1 cellular context compared by ENCODE assay signal in the genomic region with DNA sequence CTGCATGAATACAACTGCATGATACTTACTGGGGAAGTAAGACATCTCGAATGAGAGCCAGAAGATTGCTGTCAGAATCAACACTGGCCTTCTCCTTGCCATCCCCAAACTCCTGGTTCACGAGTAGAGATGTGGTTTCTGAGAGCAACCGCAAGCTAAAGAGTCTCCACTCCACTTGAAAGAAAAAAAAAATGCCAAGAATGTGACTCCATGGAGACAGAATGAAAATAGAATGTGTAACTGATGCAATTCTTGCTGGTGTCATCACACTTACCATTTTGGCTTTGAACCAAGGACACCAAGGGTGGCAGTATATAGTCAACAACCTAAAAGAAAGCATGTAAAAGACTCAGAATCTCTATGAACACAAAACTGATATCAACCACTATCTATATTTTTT.
TF ChIP-seq lines count a peak whose summit lies in the region.

No MANE protein-coding gene starts in this region.

TF ChIP-seq in liver, 16 proteins besides CTCF, POLR2A, EP300 and RAD21 (continued from another document):
- TF ChIP-seq EGR1 (IDR thresholded peaks at IDR 0.05; ENCODE audit: low read depth in 2 of 2), result no peak
- TF ChIP-seq, protein P1, sequence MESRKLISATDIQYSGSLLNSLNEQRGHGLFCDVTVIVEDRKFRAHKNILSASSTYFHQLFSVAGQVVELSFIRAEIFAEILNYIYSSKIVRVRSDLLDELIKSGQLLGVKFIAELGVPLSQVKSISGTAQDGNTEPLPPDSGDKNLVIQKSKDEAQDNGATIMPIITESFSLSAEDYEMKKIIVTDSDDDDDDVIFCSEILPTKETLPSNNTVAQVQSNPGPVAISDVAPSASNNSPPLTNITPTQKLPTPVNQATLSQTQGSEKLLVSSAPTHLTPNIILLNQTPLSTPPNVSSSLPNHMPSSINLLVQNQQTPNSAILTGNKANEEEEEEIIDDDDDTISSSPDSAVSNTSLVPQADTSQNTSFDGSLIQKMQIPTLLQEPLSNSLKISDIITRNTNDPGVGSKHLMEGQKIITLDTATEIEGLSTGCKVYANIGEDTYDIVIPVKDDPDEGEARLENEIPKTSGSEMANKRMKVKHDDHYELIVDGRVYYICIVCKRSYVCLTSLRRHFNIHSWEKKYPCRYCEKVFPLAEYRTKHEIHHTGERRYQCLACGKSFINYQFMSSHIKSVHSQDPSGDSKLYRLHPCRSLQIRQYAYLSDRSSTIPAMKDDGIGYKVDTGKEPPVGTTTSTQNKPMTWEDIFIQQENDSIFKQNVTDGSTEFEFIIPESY (IDR thresholded peaks at IDR 0.05), result no peak
- TF ChIP-seq, protein P2, sequence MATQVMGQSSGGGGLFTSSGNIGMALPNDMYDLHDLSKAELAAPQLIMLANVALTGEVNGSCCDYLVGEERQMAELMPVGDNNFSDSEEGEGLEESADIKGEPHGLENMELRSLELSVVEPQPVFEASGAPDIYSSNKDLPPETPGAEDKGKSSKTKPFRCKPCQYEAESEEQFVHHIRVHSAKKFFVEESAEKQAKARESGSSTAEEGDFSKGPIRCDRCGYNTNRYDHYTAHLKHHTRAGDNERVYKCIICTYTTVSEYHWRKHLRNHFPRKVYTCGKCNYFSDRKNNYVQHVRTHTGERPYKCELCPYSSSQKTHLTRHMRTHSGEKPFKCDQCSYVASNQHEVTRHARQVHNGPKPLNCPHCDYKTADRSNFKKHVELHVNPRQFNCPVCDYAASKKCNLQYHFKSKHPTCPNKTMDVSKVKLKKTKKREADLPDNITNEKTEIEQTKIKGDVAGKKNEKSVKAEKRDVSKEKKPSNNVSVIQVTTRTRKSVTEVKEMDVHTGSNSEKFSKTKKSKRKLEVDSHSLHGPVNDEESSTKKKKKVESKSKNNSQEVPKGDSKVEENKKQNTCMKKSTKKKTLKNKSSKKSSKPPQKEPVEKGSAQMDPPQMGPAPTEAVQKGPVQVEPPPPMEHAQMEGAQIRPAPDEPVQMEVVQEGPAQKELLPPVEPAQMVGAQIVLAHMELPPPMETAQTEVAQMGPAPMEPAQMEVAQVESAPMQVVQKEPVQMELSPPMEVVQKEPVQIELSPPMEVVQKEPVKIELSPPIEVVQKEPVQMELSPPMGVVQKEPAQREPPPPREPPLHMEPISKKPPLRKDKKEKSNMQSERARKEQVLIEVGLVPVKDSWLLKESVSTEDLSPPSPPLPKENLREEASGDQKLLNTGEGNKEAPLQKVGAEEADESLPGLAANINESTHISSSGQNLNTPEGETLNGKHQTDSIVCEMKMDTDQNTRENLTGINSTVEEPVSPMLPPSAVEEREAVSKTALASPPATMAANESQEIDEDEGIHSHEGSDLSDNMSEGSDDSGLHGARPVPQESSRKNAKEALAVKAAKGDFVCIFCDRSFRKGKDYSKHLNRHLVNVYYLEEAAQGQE (IDR thresholded peaks at IDR 0.05), result no peak
